Comparison of ENCODE assay signal across 9 cellular contexts in the genomic region with DNA sequence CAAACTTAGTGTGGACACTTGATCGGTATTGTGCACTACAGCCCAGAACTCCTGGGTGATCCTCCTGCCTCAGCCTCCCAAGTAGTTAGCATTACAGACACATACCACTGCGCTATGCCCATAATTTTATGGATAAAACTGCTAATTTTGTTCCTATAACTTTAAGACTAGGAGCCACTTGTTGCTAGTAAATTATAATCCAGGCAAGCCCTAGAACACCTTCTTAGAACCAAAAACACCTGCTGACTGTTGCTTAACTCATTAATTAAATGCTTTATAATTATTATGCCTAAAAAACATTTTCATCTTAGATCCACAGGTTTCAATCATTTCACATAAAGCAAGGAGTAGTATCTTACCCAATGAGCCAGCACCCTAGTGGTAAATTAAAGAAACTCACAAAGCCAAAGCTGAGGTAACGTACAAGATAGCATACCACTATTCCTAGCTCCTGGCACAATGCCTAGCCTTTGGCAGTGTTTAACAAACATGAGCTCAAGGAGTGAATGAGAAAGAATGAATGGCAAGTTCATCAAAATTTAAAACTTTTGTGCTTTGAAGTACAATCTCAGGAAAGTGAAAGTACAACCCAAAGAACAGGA. TPM values are rescaled to one million over a fixed set of nuclear protein-coding genes. Genes with fewer than 3 reads are reported as not detected.
DNase-seq lines count a peak whose midpoint lies in the region; ATAC-seq and TF ChIP-seq lines count a peak whose summit lies in the region.
"Had no signal": no experiment of that assay in that cellular context is flagged by ENCODE, and none has a peak within 500 bp of the region (broad histone marks: within the 10 kb centered on the region; RNA-seq: fewer than 3 reads in every experiment).

No MANE protein-coding gene starts in this region.

- H3K4me3 ChIP-seq in fibroblast of pulmonary artery (replicated peaks; ENCODE audit: low read depth, low read length) (no peak overlapping the region), thoracic aorta (no peak overlapping the region)
- H3K4me3 ChIP-seq in CD4-positive, alpha-beta memory T cell (ENCODE audit: low read length in 2 of 2), result no peak overlapping the region
- H3K4me3 ChIP-seq: upper lobe of left lung had no signal

- H3K27ac Mint-ChIP-seq in activated naive CD8-positive, alpha-beta T cell treated with anti-CD3 and anti-CD28 coated beads, Interleukin-2, amount 10 ng/mL, durations not matched to agents 7 days and 5 days, result no peak overlapping the region
- H3K27ac Mint-ChIP-seq in activated naive CD8-positive, alpha-beta T cell treated with anti-CD3 and anti-CD28 coated beads for 36 hours, result no peak overlapping the region
- H3K27ac Mint-ChIP-seq in CD4-positive, alpha-beta memory T cell, result peak overlapping the region in 1 of 7 donors; percentile 35

- H3K9me3 Mint-ChIP-seq in activated naive CD8-positive, alpha-beta T cell treated with anti-CD3 and anti-CD28 coated beads, Interleukin-2, amount 10 ng/mL, durations not matched to agents 7 days and 5 days, result no peaks in the 10 kb centered on the region
- no peaks in the 10 kb centered on the region for H3K9me3 Mint-ChIP-seq in activated naive CD8-positive, alpha-beta T cell treated with anti-CD3 and anti-CD28 coated beads for 36 hours
- H3K9me3 Mint-ChIP-seq in CD4-positive, alpha-beta memory T cell, result no peaks in the 10 kb centered on the region

- H3K27ac ChIP-seq in thoracic aorta, result no peak overlapping the region
- no peak overlapping the region for H3K27ac ChIP-seq in CD4-positive, alpha-beta memory T cell (ENCODE audit: low read depth, low read length)
- H3K27ac ChIP-seq: upper lobe of left lung had no signal

- H3K4me3 Mint-ChIP-seq in activated naive CD8-positive, alpha-beta T cell treated with anti-CD3 and anti-CD28 coated beads, Interleukin-2, amount 10 ng/mL, durations not matched to agents 7 days and 5 days, result peak overlapping the region; percentile 39
- H3K4me3 Mint-ChIP-seq in activated naive CD8-positive, alpha-beta T cell treated with anti-CD3 and anti-CD28 coated beads for 36 hours, result no peak overlapping the region
- peak overlapping the region in 1 of 8 donors; percentile 4 for H3K4me3 Mint-ChIP-seq in CD4-positive, alpha-beta memory T cell

- peaks cover 11% of the 10 kb centered on the region for H3K36me3 Mint-ChIP-seq in activated naive CD8-positive, alpha-beta T cell treated with anti-CD3 and anti-CD28 coated beads, Interleukin-2, amount 10 ng/mL, durations not matched to agents 7 days and 5 days
- peaks cover 32% of the 10 kb centered on the region for H3K36me3 Mint-ChIP-seq in activated naive CD8-positive, alpha-beta T cell treated with anti-CD3 and anti-CD28 coated beads for 36 hours
- peaks cover 16 to 43% of the 10 kb centered on the region in 2 donors for H3K36me3 Mint-ChIP-seq in CD4-positive, alpha-beta memory T cell

- no peak for ATAC-seq in activated naive CD8-positive, alpha-beta T cell treated with anti-CD3 and anti-CD28 coated beads, Interleukin-2, amount 10 ng/mL, durations not matched to agents 7 days and 5 days (ENCODE audit: low read depth)
- ATAC-seq in thoracic aorta (ENCODE audit: insufficient number of reproducible peaks, low FRiP score, low read depth), result no peak
- no peak for ATAC-seq in GM21529 (IDR thresholded peaks at IDR 0.05; ENCODE audit: unreplicated experiment)
- no peak for ATAC-seq in sciatic nerve

- intact Hi-C loops in CD4-positive, alpha-beta memory T cell (cut with micrococcal nuclease), result no loop called here
- intact Hi-C loops in sciatic nerve (cut with DNase I), result no loop called here

- peaks cover 22% of the 10 kb centered on the region for H3K4me1 Mint-ChIP-seq in activated naive CD8-positive, alpha-beta T cell treated with anti-CD3 and anti-CD28 coated beads, Interleukin-2, amount 10 ng/mL, durations not matched to agents 7 days and 5 days
- peaks cover 29% of the 10 kb centered on the region for H3K4me1 Mint-ChIP-seq in activated naive CD8-positive, alpha-beta T cell treated with anti-CD3 and anti-CD28 coated beads for 36 hours
- H3K4me1 Mint-ChIP-seq in CD4-positive, alpha-beta memory T cell, result peaks cover 14 to 38% (median 25%) of the 10 kb centered on the region in 4 donors

- POLR2A ChIA-PET in activated naive CD8-positive, alpha-beta T cell treated with anti-CD3 and anti-CD28 coated beads, Interleukin-2, amount 10 ng/mL, durations not matched to agents 7 days and 5 days (lab: Charles Lee), result no interaction called here
- POLR2A ChIA-PET in CD4-positive, alpha-beta memory T cell (lab: Charles Lee; ENCODE audit: partially characterized antibody), result no interaction called here

- TF ChIP-seq CTCF in fibroblast of pulmonary artery (IDR thresholded peaks at IDR 0.05; ENCODE audit: low read length, missing control alignments), result peak; percentile 36
- TF ChIP-seq CTCF in thoracic aorta (IDR thresholded peaks at IDR 0.05), result peak; percentile 18

- H3K27me3 Mint-ChIP-seq in activated naive CD8-positive, alpha-beta T cell treated with anti-CD3 and anti-CD28 coated beads, Interleukin-2, amount 10 ng/mL, durations not matched to agents 7 days and 5 days, result no peaks in the 10 kb centered on the region
- no peaks in the 10 kb centered on the region for H3K27me3 Mint-ChIP-seq in activated naive CD8-positive, alpha-beta T cell treated with anti-CD3 and anti-CD28 coated beads for 36 hours
- no peaks in the 10 kb centered on the region for H3K27me3 Mint-ChIP-seq in CD4-positive, alpha-beta memory T cell

- H3K4me1 ChIP-seq in thoracic aorta (ENCODE audit: control insufficient read depth in 1 of 2, low read depth in 2 of 2), result peaks cover 0 to 10% of the 10 kb centered on the region in 2 donors
- peaks cover 9% of the 10 kb centered on the region for H3K4me1 ChIP-seq in CD4-positive, alpha-beta memory T cell (ENCODE audit: insufficient read depth, low read length)

- no peaks in the 10 kb centered on the region for H3K27me3 ChIP-seq in thoracic aorta (replicated peaks; ENCODE audit: insufficient read depth)
- no peaks in the 10 kb centered on the region for H3K27me3 ChIP-seq in CD4-positive, alpha-beta memory T cell (ENCODE audit: insufficient read depth, low read length)
- H3K27me3 ChIP-seq: upper lobe of left lung had no signal

- DNase-seq in activated naive CD8-positive, alpha-beta T cell treated with anti-CD3 and anti-CD28 coated beads, Interleukin-2, amount 10 ng/mL, durations not matched to agents 7 days and 5 days, result no peak
- DNase-seq in activated naive CD8-positive, alpha-beta T cell treated with anti-CD3 and anti-CD28 coated beads for 36 hours, result no peak
- peak; percentile 71 for DNase-seq in RKO (ENCODE audit: low spot score)
- DNase-seq in fibroblast of pulmonary artery (ENCODE audit: low read depth), result peak; percentile 87
- no peak for DNase-seq in thoracic aorta (ENCODE audit: low spot score)
- no peak for DNase-seq in CD4-positive, alpha-beta memory T cell
- DNase-seq in sciatic nerve (ENCODE audit: low spot score), result no peak

- CTCF ChIA-PET in CD4-positive, alpha-beta memory T cell (lab: Charles Lee; ENCODE audit: partially characterized antibody), result no interaction called here

- H3K36me3 ChIP-seq in thoracic aorta, result no peaks in the 10 kb centered on the region
- H3K36me3 ChIP-seq in CD4-positive, alpha-beta memory T cell (ENCODE audit: insufficient read depth, low read length), result peaks cover 14% of the 10 kb centered on the region

- no peaks in the 10 kb centered on the region for H3K9me3 ChIP-seq in thoracic aorta
- no peaks in the 10 kb centered on the region for H3K9me3 ChIP-seq in CD4-positive, alpha-beta memory T cell (ENCODE audit: control insufficient read depth in 1 of 2, low read length in 2 of 2)
- H3K9me3 ChIP-seq: upper lobe of left lung had no signal

RNA-seq across cellular contexts. Expression of a gene that starts 5.4 kb away (rescaled TPM):
- 10 to 100 TPM; 39.0 to 43.8 TPM for total RNA-seq in activated naive CD8-positive, alpha-beta T cell treated with anti-CD3 and anti-CD28 coated beads, Interleukin-2, amount 10 ng/mL, durations not matched to agents 7 days and 5 days
- total RNA-seq in activated naive CD8-positive, alpha-beta T cell treated with anti-CD3 and anti-CD28 coated beads for 36 hours, result 100 to 1,000 TPM; 102 TPM
- total RNA-seq in thoracic aorta (10 to 100 TPM; 42.9 to 58.8 TPM), sciatic nerve (39.5 TPM)
- total RNA-seq in CD4-positive, alpha-beta memory T cell, result 10 to 100 TPM; 36.6 to 44.6 TPM
- polyA plus RNA-seq in CD4-positive, alpha-beta memory T cell, result 10 to 100 TPM; 38.9 to 39.1 TPM

RNA-seq across cellular contexts. Expression of a gene that starts 5.5 kb away (rescaled TPM):
- 1 to 10 TPM; 8.9 to 9.8 TPM for total RNA-seq in activated naive CD8-positive, alpha-beta T cell treated with anti-CD3 and anti-CD28 coated beads, Interleukin-2, amount 10 ng/mL, durations not matched to agents 7 days and 5 days
- total RNA-seq in activated naive CD8-positive, alpha-beta T cell treated with anti-CD3 and anti-CD28 coated beads for 36 hours, result 10 to 100 TPM; 14.4 to 14.9 TPM
- total RNA-seq in thoracic aorta (1 to 10 TPM; 2.8 to 5.3 TPM), sciatic nerve (10.5 TPM)
- total RNA-seq in CD4-positive, alpha-beta memory T cell, result 10 to 100 TPM; 11.6 to 12.0 TPM
- polyA plus RNA-seq in CD4-positive, alpha-beta memory T cell, result 1 to 10 TPM; 4.1 to 6.3 TPM

Comparison
In these comparisons a context has a peak if more than half of its experiments do, and no peak if none do; other contexts are left out.
1. DNase-seq: peak in RKO (single experiment) and fibroblast of pulmonary artery (single experiment); none in activated naive CD8-positive, alpha-beta T cell treated with anti-CD3 and anti-CD28 coated beads, Interleukin-2, amount 10 ng/mL, durations not matched to agents 7 days and 5 days (single experiment), activated naive CD8-positive, alpha-beta T cell treated with anti-CD3 and anti-CD28 coated beads for 36 hours (single experiment), thoracic aorta (single experiment), CD4-positive, alpha-beta memory T cell (0 of 5) and sciatic nerve (single experiment).